Comparison of ENCODE assay signal across 8 cellular contexts in the genomic region with DNA sequence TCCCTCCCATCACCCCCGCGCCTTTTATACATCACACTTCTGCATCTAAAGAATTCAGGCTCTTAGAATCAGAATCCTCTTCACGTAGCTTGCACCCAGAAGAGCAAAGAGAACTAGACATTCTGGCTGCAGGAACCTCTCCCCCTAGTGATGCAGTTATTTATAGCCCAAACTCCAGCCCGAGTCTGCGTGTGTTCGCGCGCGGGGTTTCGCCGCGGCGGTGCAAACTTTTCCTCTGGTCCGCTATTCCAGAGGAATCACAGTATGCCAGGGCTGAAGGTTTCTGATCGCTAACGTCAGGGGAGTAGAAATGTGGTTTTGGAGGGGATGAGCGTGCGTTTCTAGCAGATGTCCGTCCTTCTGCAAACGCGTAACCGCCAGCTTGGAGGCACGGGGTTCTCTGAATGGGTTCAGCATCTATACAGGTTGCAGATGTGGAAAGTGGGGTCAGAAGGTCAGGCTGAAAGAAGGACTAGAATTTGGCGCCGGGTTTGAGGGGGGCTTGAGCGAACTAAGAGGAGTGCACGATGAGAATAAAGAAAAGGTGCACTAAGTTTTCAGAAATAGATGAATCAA. TPM values are rescaled to one million over a fixed set of nuclear protein-coding genes. Genes with fewer than 3 reads are reported as not detected.
A peak's percentile ranks its signal among the peaks of the same experiment; 100 is the strongest.
DNase-seq lines count a peak whose midpoint lies in the region; ATAC-seq, FAIRE-seq and TF ChIP-seq lines count a peak whose summit lies in the region.

No MANE protein-coding gene starts in this region.

- TF ChIP-seq EP300 in HepG2 (IDR thresholded peaks at IDR 0.05; ENCODE audit: low read depth in 2 of 2, low read length in 2 of 2) (no peak), HepG2 (CRISPR knock-in tag; IDR thresholded peaks at IDR 0.05; ENCODE audit: borderline replicate concordance) (no peak)

- peaks cover 0 to 5% of the 10 kb centered on the region in 2 experiments; a peak in 2 of 5 replicates for H3K27me3 ChIP-seq in HepG2 (ENCODE audit: control insufficient read depth in 1 of 2, insufficient read depth in 2 of 2, low read length in 2 of 2)
- peaks cover 0 to 24% of the 10 kb centered on the region in 2 donors for H3K27me3 ChIP-seq in right lobe of liver
- H3K27me3 ChIP-seq in ascending aorta = peaks cover 7% of the 10 kb centered on the region
- peaks cover 5% of the 10 kb centered on the region for H3K27me3 ChIP-seq in lung (ENCODE audit: control insufficient read depth, insufficient read depth)

- no peak overlapping the region for H2AFZ ChIP-seq in HepG2 (ENCODE audit: low read length)

- H4K20me1 ChIP-seq in HepG2 (ENCODE audit: insufficient read depth, low read length) = no peaks in the 10 kb centered on the region

- TF ChIP-seq POLR2A in HepG2 (IDR thresholded peaks at IDR 0.05; ENCODE audit: insufficient read depth in 1 of 2, low read depth in 2 of 2, low read length in 2 of 2) = no peak
- no peak for TF ChIP-seq POLR2A in right lobe of liver (IDR thresholded peaks at IDR 0.05)

- 29% methylated on average over 27 of the region's 27 CpGs for WGBS in HepG2 (ENCODE audit: low lambda C conversion rate)
- 6% methylated on average over 27 of the region's 27 CpGs for WGBS in right lobe of liver (ENCODE audit: insufficient coverage, low coverage, low lambda C conversion rate, missing lambda C conversion rate)
- WGBS in lung, 2 donors = 1 to 2% methylated on average over 27 of the region's 27 CpGs

- no TSS peak for BruUV-seq in HepG2 (replicated peaks; lab: Mats Ljungman, UMichigan)

- ATAC-seq in HepG2 (peak; percentile 42), right lobe of liver (no peak), lung (ENCODE audit: insufficient read depth, low FRiP score) (no peak), GM19395 (IDR thresholded peaks at IDR 0.05; ENCODE audit: unreplicated experiment) (no peak)

- intact Hi-C loops in HepG2 (cut with micrococcal nuclease; ENCODE audit: unreplicated experiment) (no loop called here), right lobe of liver (cut with DNase I) (no loop called here), ascending aorta (cut with DNase I) (no loop called here)

- TF ChIP-seq RAD21 in HepG2 (CRISPR knock-in tag; IDR thresholded peaks at IDR 0.05) = no peak

- FAIRE-seq in HepG2 (lab: Jason Lieb, UNC) = no peak

- DNase-seq in HepG2 (ENCODE audit: low spot score) (no peak), right lobe of liver (no peak), ascending aorta (ENCODE audit: low spot score in 2 of 2) (no peak), lung (ENCODE audit: low spot score) (no peak), ureter (ENCODE audit: low spot score) (peak; percentile 40), HT-29 (ENCODE audit: low spot score) (no peak)
- DNase-seq in effector CD8-positive, alpha-beta T cell (lab: John Stamatoyannopoulos, UW) = no peak

- POLR2A ChIA-PET in HepG2 (lab: Yijun Ruan, JAX) = no interaction called here

- H3K9ac ChIP-seq in HepG2 (ENCODE audit: insufficient read depth, low read depth, low read length) = no peak overlapping the region

- no peaks in the 10 kb centered on the region for H3K79me2 ChIP-seq in HepG2 (ENCODE audit: insufficient read depth, low read length)

- no peak overlapping the region for H3K4me2 ChIP-seq in HepG2 (ENCODE audit: low read depth, low read length)

- no peak overlapping the region for H3K4me3 ChIP-seq in HepG2 (replicated peaks in 1 of 3; ENCODE audit: insufficient read depth in 1 of 3, low read depth in 2 of 3, low read length in 3 of 3)
- no peak overlapping the region for H3K4me3 ChIP-seq in right lobe of liver
- H3K4me3 ChIP-seq in ascending aorta = peak overlapping the region; percentile 51 to 67
- peak overlapping the region; percentile 3 for H3K4me3 ChIP-seq in lung

- H3K27ac ChIP-seq in HepG2 (ENCODE audit: extremely low read length, insufficient read depth, low read length) (no peak overlapping the region), right lobe of liver (no peak overlapping the region), ascending aorta (no peak overlapping the region), lung (ENCODE audit: low read depth in 1 of 2, low read length in 1 of 2) (peak overlapping the region in 1 of 2 donors; percentile 80)

- CTCF ChIA-PET in HepG2 (lab: Yijun Ruan, JAX; ENCODE audit: low intra/inter-chr PET ratio, low total read pairs) = no interaction called here

- TF ChIP-seq CTCF in HepG2 (CRISPR knock-in tag; IDR thresholded peaks at IDR 0.05) (no peak), right lobe of liver (IDR thresholded peaks at IDR 0.05) (no peak), ascending aorta (IDR thresholded peaks at IDR 0.05) (no peak), lung (IDR thresholded peaks at IDR 0.05; ENCODE audit: control extremely low read depth, extremely low read depth) (no peak)

- H3K4me1 ChIP-seq in HepG2 (ENCODE audit: insufficient read depth, low read length) = no peaks in the 10 kb centered on the region
- peaks cover 0 to 15% (median 0%) of the 10 kb centered on the region in 4 donors for H3K4me1 ChIP-seq in right lobe of liver
- peaks cover 9 to 13% of the 10 kb centered on the region in 2 donors for H3K4me1 ChIP-seq in ascending aorta
- peaks cover 4 to 16% of the 10 kb centered on the region in 2 donors for H3K4me1 ChIP-seq in lung (ENCODE audit: control insufficient read depth in 2 of 2, insufficient read depth in 2 of 2, low read length in 2 of 2)

- H3K36me3 ChIP-seq in HepG2 (replicated peaks in 1 of 2; ENCODE audit: control insufficient read depth in 1 of 2, insufficient read depth in 2 of 2, low read length in 2 of 2) = no peaks in the 10 kb centered on the region
- no peaks in the 10 kb centered on the region for H3K36me3 ChIP-seq in right lobe of liver
- no peaks in the 10 kb centered on the region for H3K36me3 ChIP-seq in ascending aorta
- no peaks in the 10 kb centered on the region for H3K36me3 ChIP-seq in lung (ENCODE audit: control insufficient read depth in 2 of 2, insufficient read depth in 2 of 2, low read length in 2 of 2)

- no peaks in the 10 kb centered on the region for H3K9me3 ChIP-seq in HepG2 (ENCODE audit: low read length)
- no peaks in the 10 kb centered on the region for H3K9me3 ChIP-seq in right lobe of liver
- no peaks in the 10 kb centered on the region for H3K9me3 ChIP-seq in ascending aorta
- H3K9me3 ChIP-seq in lung (ENCODE audit: control insufficient read depth in 2 of 2, insufficient read depth in 1 of 2, low read length in 1 of 2) = peaks cover 0 to 9% of the 10 kb centered on the region in 2 donors

- in situ Hi-C loops in HepG2 (cut with HindIII; ENCODE audit: extremely low pct_ligation_motif_present, low pct_unique_long_range_greater_than_20kb) = no loop called here

TF ChIP-seq in HepG2, 621 proteins besides CTCF, POLR2A, EP300 and RAD21:
- no peak for TF ChIP-seq SIN3A (IDR thresholded peaks at IDR 0.05; ENCODE audit: borderline replicate concordance, low read depth, low read length)
- TF ChIP-seq SAP130 (CRISPR knock-in tag; IDR thresholded peaks at IDR 0.05; ENCODE audit: low read depth) = no peak
- TF ChIP-seq ZNF569 (CRISPR knock-in tag; IDR thresholded peaks at IDR 0.05; ENCODE audit: borderline replicate concordance) = no peak

RNA-seq across cellular contexts. Expression of gene EPHA7, which starts 1.9 kb away (rescaled TPM):
- total RNA-seq in HepG2 (2016; rRNA removed; fragmentation: Illumina TruSeq; extraction: Trizol) = not detected in 2 replicates
- total RNA-seq in HepG2 (2016; cell fraction: cytosol; rRNA removed; fragmentation: Illumina TruSeq; extraction: Trizol; ENCODE audit: low read depth) = not detected in 2 replicates
- not detected in 2 replicates for total RNA-seq in HepG2 (2016; cell fraction: insoluble cytoplasmic fraction; rRNA removed; fragmentation: Illumina TruSeq; extraction: Trizol)
- not detected in 2 replicates for total RNA-seq in HepG2 (2016; cell fraction: membrane; rRNA removed; fragmentation: Illumina TruSeq; extraction: Trizol)
- not detected in 2 replicates for total RNA-seq in HepG2 (2016; cell fraction: nucleus; rRNA removed; fragmentation: Illumina TruSeq; extraction: Trizol)
- not detected in 2 replicates for polyA plus RNA-seq in HepG2 (2011; rRNA removed)
- polyA plus RNA-seq in HepG2 (2011; cell fraction: cytosol; rRNA removed) = not detected in 2 replicates
- polyA plus RNA-seq in HepG2 (2011; cell fraction: nucleus; rRNA removed) = not detected in 2 replicates
- not detected in 2 replicates for polyA plus RNA-seq in HepG2 (2012)
- polyA plus RNA-seq in HepG2 (2016; cell fraction: cytosol; fragmentation: Illumina TruSeq; extraction: Trizol; ENCODE audit: low read depth) = not detected in 2 replicates
- not detected in 2 replicates for polyA plus RNA-seq in HepG2 (2016; cell fraction: insoluble cytoplasmic fraction; fragmentation: Illumina TruSeq; extraction: Trizol; ENCODE audit: low read depth)
- polyA plus RNA-seq in HepG2 (2016; cell fraction: membrane; fragmentation: Illumina TruSeq; extraction: Trizol; ENCODE audit: low read depth) = not detected in 2 replicates
- not detected in 2 replicates for polyA plus RNA-seq in HepG2 (2016; cell fraction: nucleus; fragmentation: Illumina TruSeq; extraction: Trizol; ENCODE audit: insufficient read depth, low read depth)
- not detected in 2 replicates for polyA minus RNA-seq in HepG2 (2011; rRNA and poly(A)+ RNA removed; ENCODE audit: low replicate concordance)
- not detected in 2 replicates for polyA minus RNA-seq in HepG2 (2011; cell fraction: cytosol; rRNA and poly(A)+ RNA removed)
- polyA minus RNA-seq in HepG2 (2011; cell fraction: nucleus; rRNA and poly(A)+ RNA removed) = not detected in 2 replicates
- total RNA-seq in right lobe of liver = under 1 TPM in 1 of 6 experiments, not detected in 5; 0.04 TPM
- total RNA-seq in ascending aorta = 0.43 TPM
- 1 to 10 TPM; 1.2 to 6.3 TPM for total RNA-seq in lung
- under 1 TPM; 0.06 to 0.08 TPM for polyA plus RNA-seq in lung
- total RNA-seq in ureter = 4.6 TPM
- not detected in 2 replicates for total RNA-seq in HT-29 (2014; rRNA removed; shearing (Covaris generic))

Comparison
In these comparisons a context has a peak if more than half of its experiments do, and no peak if none do; other contexts are left out.
1. H3K4me3 ChIP-seq: peak in ascending aorta (2 of 2) and lung (single experiment); none in HepG2 (0 of 3) and right lobe of liver (0 of 3).